Comparison of ENCODE assay signal across 1 cellular context in the genomic region with DNA sequence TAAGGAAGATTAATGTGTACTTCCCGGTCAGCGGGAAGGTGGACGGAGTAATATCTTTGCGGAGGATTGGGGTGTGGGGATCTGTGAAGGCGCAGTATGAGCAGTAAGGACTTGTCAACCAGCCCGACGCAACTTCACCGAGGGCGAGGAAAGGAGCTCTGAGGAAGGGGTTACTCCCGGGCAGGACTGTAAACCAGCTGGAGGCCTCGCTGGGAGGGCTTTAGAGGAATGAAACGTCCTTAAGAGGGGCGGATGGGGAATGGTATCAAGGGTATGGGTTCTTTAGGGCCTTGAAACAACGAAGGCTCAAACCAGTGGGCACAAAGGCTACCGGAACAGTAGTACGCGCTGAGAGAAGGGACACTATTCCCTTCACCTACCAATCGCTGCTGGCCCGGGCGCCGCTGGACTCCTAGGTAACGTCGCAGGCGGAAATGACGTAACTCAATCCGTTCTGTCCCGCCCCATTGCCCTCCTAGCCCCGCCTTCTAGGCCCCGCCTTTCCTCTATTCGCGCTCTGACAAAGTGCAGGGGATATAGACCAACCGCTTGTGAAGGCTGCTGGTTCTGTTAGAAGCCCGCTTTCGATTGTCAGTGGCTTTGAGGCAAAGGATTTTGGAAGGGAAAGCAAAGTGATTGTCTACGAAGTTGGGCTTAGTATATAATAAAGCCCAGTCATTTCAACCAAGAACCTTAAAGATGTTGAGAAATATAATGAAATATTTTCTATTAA.
TF ChIP-seq lines count a peak whose summit lies in the region.

A gene with protein sequence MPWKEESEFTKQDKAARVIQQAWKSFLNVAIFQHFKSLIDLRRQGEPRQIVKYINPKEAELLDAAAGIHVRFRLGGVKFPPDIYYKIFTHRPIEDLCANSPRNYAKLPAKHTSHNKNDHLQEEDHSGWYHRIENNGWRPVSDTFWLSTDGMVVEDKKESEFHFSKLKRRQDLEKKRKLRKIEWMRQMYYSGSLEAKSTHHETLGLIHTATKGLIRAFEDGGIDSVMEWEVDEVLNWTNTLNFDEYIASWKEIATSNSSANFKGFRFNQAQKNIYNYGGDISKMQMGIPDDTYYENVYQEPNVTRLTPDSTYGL (minus strand): TSS at position 439 of the 733 bp plus-strand sequence. CDS start 5,970 bp downstream, outside the sequence.

TF ChIP-seq in HepG2, 621 proteins besides CTCF, POLR2A, EP300 and RAD21 (continued from another document and continues in another):
- TF ChIP-seq, protein P1, sequence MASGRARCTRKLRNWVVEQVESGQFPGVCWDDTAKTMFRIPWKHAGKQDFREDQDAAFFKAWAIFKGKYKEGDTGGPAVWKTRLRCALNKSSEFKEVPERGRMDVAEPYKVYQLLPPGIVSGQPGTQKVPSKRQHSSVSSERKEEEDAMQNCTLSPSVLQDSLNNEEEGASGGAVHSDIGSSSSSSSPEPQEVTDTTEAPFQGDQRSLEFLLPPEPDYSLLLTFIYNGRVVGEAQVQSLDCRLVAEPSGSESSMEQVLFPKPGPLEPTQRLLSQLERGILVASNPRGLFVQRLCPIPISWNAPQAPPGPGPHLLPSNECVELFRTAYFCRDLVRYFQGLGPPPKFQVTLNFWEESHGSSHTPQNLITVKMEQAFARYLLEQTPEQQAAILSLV (CRISPR knock-in tag; IDR thresholded peaks at IDR 0.05; ENCODE audit: borderline replicate concordance), result no peak
- no peak for TF ChIP-seq ZNF343 (CRISPR knock-in tag; IDR thresholded peaks at IDR 0.05)
- TF ChIP-seq WIZ (CRISPR knock-in tag; IDR thresholded peaks at IDR 0.05), result no peak
- no peak for TF ChIP-seq SIX1 (CRISPR knock-in tag; IDR thresholded peaks at IDR 0.05; ENCODE audit: borderline replicate concordance)
- no peak for TF ChIP-seq ZNF672 (CRISPR knock-in tag; IDR thresholded peaks at IDR 0.05)
- no peak for TF ChIP-seq ZNF432 (CRISPR knock-in tag; IDR thresholded peaks at IDR 0.05; ENCODE audit: borderline replicate concordance)
- TF ChIP-seq, protein P2, sequence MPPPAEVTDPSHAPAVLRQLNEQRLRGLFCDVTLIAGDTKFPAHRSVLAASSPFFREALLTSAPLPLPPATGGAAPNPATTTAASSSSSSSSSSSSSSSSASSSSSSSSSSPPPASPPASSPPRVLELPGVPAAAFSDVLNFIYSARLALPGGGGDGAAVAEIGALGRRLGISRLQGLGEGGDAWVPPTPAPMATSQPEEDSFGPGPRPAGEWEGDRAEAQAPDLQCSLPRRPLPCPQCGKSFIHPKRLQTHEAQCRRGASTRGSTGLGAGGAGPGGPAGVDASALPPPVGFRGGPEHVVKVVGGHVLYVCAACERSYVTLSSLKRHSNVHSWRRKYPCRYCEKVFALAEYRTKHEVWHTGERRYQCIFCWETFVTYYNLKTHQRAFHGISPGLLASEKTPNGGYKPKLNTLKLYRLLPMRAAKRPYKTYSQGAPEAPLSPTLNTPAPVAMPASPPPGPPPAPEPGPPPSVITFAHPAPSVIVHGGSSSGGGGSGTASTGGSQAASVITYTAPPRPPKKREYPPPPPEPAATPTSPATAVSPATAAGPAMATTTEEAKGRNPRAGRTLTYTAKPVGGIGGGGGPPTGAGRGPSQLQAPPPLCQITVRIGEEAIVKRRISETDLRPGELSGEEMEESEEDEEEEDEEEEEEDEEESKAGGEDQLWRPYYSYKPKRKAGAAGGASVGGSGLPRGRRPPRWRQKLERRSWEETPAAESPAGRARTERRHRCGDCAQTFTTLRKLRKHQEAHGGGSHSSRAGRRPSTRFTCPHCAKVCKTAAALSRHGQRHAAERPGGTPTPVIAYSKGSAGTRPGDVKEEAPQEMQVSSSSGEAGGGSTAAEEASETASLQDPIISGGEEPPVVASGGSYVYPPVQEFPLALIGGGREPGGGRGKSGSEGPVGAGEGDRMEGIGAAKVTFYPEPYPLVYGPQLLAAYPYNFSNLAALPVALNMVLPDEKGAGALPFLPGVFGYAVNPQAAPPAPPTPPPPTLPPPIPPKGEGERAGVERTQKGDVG (CRISPR knock-in tag; IDR thresholded peaks at IDR 0.05; ENCODE audit: borderline replicate concordance), result no peak
- TF ChIP-seq, protein P3, sequence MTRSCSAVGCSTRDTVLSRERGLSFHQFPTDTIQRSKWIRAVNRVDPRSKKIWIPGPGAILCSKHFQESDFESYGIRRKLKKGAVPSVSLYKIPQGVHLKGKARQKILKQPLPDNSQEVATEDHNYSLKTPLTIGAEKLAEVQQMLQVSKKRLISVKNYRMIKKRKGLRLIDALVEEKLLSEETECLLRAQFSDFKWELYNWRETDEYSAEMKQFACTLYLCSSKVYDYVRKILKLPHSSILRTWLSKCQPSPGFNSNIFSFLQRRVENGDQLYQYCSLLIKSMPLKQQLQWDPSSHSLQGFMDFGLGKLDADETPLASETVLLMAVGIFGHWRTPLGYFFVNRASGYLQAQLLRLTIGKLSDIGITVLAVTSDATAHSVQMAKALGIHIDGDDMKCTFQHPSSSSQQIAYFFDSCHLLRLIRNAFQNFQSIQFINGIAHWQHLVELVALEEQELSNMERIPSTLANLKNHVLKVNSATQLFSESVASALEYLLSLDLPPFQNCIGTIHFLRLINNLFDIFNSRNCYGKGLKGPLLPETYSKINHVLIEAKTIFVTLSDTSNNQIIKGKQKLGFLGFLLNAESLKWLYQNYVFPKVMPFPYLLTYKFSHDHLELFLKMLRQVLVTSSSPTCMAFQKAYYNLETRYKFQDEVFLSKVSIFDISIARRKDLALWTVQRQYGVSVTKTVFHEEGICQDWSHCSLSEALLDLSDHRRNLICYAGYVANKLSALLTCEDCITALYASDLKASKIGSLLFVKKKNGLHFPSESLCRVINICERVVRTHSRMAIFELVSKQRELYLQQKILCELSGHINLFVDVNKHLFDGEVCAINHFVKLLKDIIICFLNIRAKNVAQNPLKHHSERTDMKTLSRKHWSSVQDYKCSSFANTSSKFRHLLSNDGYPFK (CRISPR knock-in tag; IDR thresholded peaks at IDR 0.05; ENCODE audit: borderline replicate concordance), result 0 out of 2 replicates have a peak, but pooled peaks have one; percentile 24
- TF ChIP-seq ZNF558 (CRISPR knock-in tag; IDR thresholded peaks at IDR 0.05; ENCODE audit: borderline replicate concordance), result no peak
- TF ChIP-seq ELF4 (CRISPR knock-in tag; IDR thresholded peaks at IDR 0.05; ENCODE audit: borderline replicate concordance), result no peak
- TF ChIP-seq ZKSCAN5 (CRISPR knock-in tag; IDR thresholded peaks at IDR 0.05), result no peak
- TF ChIP-seq, protein P4, sequence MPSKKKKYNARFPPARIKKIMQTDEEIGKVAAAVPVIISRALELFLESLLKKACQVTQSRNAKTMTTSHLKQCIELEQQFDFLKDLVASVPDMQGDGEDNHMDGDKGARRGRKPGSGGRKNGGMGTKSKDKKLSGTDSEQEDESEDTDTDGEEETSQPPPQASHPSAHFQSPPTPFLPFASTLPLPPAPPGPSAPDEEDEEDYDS (CRISPR knock-in tag; IDR thresholded peaks at IDR 0.05), result peak; percentile 89
- TF ChIP-seq PLRG1 (conservative IDR thresholded peaks at IDR 0.05), result no peak
- TF ChIP-seq, protein P5, sequence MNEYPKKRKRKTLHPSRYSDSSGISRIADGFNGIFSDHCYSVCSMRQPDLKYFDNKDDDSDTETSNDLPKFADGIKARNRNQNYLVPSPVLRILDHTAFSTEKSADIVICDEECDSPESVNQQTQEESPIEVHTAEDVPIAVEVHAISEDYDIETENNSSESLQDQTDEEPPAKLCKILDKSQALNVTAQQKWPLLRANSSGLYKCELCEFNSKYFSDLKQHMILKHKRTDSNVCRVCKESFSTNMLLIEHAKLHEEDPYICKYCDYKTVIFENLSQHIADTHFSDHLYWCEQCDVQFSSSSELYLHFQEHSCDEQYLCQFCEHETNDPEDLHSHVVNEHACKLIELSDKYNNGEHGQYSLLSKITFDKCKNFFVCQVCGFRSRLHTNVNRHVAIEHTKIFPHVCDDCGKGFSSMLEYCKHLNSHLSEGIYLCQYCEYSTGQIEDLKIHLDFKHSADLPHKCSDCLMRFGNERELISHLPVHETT (CRISPR knock-in tag; conservative IDR thresholded peaks at IDR 0.05), result no peak
- TF ChIP-seq ZNF317 (CRISPR knock-in tag; IDR thresholded peaks at IDR 0.05), result peak; percentile 62; the same call in 1 of the 2 replicates
- no peak for TF ChIP-seq KLF15 (CRISPR knock-in tag; IDR thresholded peaks at IDR 0.05; ENCODE audit: borderline replicate concordance)
- TF ChIP-seq, protein P6, sequence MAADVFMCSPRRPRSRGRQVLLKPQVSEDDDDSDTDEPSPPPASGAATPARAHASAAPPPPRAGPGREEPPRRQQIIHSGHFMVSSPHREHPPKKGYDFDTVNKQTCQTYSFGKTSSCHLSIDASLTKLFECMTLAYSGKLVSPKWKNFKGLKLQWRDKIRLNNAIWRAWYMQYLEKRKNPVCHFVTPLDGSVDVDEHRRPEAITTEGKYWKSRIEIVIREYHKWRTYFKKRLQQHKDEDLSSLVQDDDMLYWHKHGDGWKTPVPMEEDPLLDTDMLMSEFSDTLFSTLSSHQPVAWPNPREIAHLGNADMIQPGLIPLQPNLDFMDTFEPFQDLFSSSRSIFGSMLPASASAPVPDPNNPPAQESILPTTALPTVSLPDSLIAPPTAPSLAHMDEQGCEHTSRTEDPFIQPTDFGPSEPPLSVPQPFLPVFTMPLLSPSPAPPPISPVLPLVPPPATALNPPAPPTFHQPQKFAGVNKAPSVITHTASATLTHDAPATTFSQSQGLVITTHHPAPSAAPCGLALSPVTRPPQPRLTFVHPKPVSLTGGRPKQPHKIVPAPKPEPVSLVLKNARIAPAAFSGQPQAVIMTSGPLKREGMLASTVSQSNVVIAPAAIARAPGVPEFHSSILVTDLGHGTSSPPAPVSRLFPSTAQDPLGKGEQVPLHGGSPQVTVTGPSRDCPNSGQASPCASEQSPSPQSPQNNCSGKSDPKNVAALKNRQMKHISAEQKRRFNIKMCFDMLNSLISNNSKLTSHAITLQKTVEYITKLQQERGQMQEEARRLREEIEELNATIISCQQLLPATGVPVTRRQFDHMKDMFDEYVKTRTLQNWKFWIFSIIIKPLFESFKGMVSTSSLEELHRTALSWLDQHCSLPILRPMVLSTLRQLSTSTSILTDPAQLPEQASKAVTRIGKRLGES (CRISPR knock-in tag; IDR thresholded peaks at IDR 0.05; ENCODE audit: borderline replicate concordance), result no peak
- no peak for TF ChIP-seq FOSL1 (CRISPR knock-in tag; IDR thresholded peaks at IDR 0.05; ENCODE audit: borderline replicate concordance)
- TF ChIP-seq, protein P7, sequence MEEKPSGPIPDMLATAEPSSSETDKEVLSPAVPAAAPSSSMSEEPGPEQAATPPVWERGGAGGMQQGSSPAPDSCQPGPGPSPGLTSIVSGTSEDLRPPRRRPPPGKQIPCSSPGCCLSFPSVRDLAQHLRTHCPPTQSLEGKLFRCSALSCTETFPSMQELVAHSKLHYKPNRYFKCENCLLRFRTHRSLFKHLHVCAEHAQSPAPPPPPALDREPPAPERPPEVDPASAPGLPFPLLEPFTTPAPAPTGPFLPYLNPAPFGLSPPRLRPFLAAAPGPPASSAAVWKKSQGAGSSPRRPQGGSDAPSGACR (CRISPR knock-in tag; IDR thresholded peaks at IDR 0.05), result no peak
- TF ChIP-seq ZFP36 (IDR thresholded peaks at IDR 0.05; ENCODE audit: borderline replicate concordance, low read depth, low read length, partially characterized antibody), result no peak
- no peak; the same call in 1 of the 2 replicates for TF ChIP-seq ZNF766 (CRISPR knock-in tag; IDR thresholded peaks at IDR 0.05; ENCODE audit: borderline replicate concordance)
- TF ChIP-seq ZNF75D (CRISPR knock-in tag; IDR thresholded peaks at IDR 0.05; ENCODE audit: borderline replicate concordance), result no peak
- TF ChIP-seq ARID2 (CRISPR knock-in tag; IDR thresholded peaks at IDR 0.05; ENCODE audit: borderline replicate concordance), result no peak
- no peak for TF ChIP-seq SMAD9 (CRISPR knock-in tag; IDR thresholded peaks at IDR 0.05)
- TF ChIP-seq, protein P8, sequence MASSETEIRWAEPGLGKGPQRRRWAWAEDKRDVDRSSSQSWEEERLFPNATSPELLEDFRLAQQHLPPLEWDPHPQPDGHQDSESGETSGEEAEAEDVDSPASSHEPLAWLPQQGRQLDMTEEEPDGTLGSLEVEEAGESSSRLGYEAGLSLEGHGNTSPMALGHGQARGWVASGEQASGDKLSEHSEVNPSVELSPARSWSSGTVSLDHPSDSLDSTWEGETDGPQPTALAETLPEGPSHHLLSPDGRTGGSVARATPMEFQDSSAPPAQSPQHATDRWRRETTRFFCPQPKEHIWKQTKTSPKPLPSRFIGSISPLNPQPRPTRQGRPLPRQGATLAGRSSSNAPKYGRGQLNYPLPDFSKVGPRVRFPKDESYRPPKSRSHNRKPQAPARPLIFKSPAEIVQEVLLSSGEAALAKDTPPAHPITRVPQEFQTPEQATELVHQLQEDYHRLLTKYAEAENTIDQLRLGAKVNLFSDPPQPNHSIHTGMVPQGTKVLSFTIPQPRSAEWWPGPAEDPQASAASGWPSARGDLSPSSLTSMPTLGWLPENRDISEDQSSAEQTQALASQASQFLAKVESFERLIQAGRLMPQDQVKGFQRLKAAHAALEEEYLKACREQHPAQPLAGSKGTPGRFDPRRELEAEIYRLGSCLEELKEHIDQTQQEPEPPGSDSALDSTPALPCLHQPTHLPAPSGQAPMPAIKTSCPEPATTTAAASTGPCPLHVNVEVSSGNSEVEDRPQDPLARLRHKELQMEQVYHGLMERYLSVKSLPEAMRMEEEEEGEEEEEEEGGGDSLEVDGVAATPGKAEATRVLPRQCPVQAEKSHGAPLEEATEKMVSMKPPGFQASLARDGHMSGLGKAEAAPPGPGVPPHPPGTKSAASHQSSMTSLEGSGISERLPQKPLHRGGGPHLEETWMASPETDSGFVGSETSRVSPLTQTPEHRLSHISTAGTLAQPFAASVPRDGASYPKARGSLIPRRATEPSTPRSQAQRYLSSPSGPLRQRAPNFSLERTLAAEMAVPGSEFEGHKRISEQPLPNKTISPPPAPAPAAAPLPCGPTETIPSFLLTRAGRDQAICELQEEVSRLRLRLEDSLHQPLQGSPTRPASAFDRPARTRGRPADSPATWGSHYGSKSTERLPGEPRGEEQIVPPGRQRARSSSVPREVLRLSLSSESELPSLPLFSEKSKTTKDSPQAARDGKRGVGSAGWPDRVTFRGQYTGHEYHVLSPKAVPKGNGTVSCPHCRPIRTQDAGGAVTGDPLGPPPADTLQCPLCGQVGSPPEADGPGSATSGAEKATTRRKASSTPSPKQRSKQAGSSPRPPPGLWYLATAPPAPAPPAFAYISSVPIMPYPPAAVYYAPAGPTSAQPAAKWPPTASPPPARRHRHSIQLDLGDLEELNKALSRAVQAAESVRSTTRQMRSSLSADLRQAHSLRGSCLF (CRISPR knock-in tag; IDR thresholded peaks at IDR 0.05; ENCODE audit: borderline replicate concordance), result no peak
- TF ChIP-seq JUN (CRISPR knock-in tag; IDR thresholded peaks at IDR 0.05), result no peak
- TF ChIP-seq, protein P9, sequence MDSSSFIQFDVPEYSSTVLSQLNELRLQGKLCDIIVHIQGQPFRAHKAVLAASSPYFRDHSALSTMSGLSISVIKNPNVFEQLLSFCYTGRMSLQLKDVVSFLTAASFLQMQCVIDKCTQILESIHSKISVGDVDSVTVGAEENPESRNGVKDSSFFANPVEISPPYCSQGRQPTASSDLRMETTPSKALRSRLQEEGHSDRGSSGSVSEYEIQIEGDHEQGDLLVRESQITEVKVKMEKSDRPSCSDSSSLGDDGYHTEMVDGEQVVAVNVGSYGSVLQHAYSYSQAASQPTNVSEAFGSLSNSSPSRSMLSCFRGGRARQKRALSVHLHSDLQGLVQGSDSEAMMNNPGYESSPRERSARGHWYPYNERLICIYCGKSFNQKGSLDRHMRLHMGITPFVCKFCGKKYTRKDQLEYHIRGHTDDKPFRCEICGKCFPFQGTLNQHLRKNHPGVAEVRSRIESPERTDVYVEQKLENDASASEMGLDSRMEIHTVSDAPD (CRISPR knock-in tag; IDR thresholded peaks at IDR 0.05), result no peak
- peak; percentile 52; the same call in 1 of the 2 replicates for TF ChIP-seq ZNF430 (CRISPR knock-in tag; IDR thresholded peaks at IDR 0.05)
- TF ChIP-seq ZNF878 (CRISPR knock-in tag; IDR thresholded peaks at IDR 0.05), result no peak
- TF ChIP-seq PHF21A (CRISPR knock-in tag; IDR thresholded peaks at IDR 0.05), result 0 out of 2 replicates have a peak, but pooled peaks have one; percentile 16
- TF ChIP-seq RBM22 (optimal IDR thresholded peaks at IDR 0.05; ENCODE audit: low read length), result peak; percentile 47
